Comparison of ENCODE assay signal across 27 cellular contexts in the genomic region with DNA sequence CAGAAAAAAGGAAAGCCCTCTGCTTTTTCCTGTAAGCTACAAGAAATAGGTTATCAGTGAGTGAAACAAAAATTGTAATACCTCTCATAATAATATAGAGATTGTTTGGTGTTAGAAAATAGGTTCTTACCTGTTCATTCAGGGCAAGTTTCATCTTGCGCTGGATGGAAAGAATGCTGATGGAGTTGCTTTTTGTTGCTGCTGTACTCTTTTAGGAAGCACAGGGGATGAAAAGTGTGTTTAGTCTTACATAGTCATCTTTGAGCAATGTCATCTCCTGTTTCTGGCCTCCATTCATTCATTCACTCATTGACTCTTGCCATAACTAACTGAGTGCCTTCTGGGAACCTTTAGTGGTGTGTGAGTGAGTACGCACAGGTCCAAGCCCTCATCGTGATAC. TPM values are rescaled to one million over a fixed set of nuclear protein-coding genes. Genes with fewer than 3 reads are reported as not detected.
"Had no signal": no experiment of that assay in that cellular context is flagged by ENCODE, and none has a peak within 500 bp of the region (broad histone marks: within the 10 kb centered on the region; RNA-seq: fewer than 3 reads in every experiment).

No MANE protein-coding gene starts in this region.

- H3K4me3 Mint-ChIP-seq: activated naive CD4-positive, alpha-beta T cell treated with anti-CD3 and anti-CD28 coated beads for 36 hours; activated naive CD8-positive, alpha-beta T cell treated with anti-CD3 and anti-CD28 coated beads for 36 hours; natural killer cell; neural progenitor cell; T-helper 1 cell treated with Interleukin-12 subunit alpha and Interleukin-12 subunit beta and Interleukin-4 antibody, amounts not matched to agents 30 μg/mL and 1 μg/mL, for 36 hours had no signal

- ATAC-seq: activated CD4-positive, CD25-positive, alpha-beta regulatory T cell treated with anti-CD3 and anti-CD28 coated beads, Interleukin-2, amount 50 U/mL, for 24 hours; heart right ventricle; left lung; natural killer cell; right cardiac atrium had no signal

- H3K27ac Mint-ChIP-seq: activated naive CD4-positive, alpha-beta T cell treated with anti-CD3 and anti-CD28 coated beads for 36 hours; activated naive CD8-positive, alpha-beta T cell treated with anti-CD3 and anti-CD28 coated beads for 36 hours; brain; natural killer cell; neural progenitor cell; T-helper 1 cell treated with Interleukin-12 subunit alpha and Interleukin-12 subunit beta and Interleukin-4 antibody, amounts not matched to agents 30 μg/mL and 1 μg/mL, for 36 hours had no signal

- DNase-seq: activated CD4-positive, alpha-beta T cell treated with anti-CD3 and anti-CD28 coated beads for 48 hours; activated CD4-positive, alpha-beta T cell treated with anti-CD3 and anti-CD28 coated beads, Interleukin-2, amount 50 U/mL, for 48 hours; activated CD8-positive, alpha-beta memory T cell treated with anti-CD3 and anti-CD28 coated beads for 24 hours; activated effector memory CD4-positive, alpha-beta T cell treated with anti-CD3 and anti-CD28 coated beads, Interleukin-2, amount 50 U/mL, for 16 hours; activated naive CD4-positive, alpha-beta T cell treated with anti-CD3 and anti-CD28 coated beads for 36 hours; activated naive CD8-positive, alpha-beta T cell treated with anti-CD3 and anti-CD28 coated beads for 36 hours; adrenal gland; aorta; central memory CD4-positive, alpha-beta T cell; heart right ventricle; left lung; lower lobe of right lung; mesendoderm; natural killer cell; occipital lobe; right cardiac atrium; spleen; stimulated activated naive CD4-positive, alpha-beta T cell; T-helper 9 cell had no signal

- H3K27ac ChIP-seq: adrenal gland, heart right ventricle, left lung, lower lobe of right lung, neural progenitor cell, parathyroid adenoma, spleen, tibial nerve, VCaP had no signal

- H3K27me3 ChIP-seq: adrenal gland had no signal

- H3K9me3 ChIP-seq: adrenal gland, heart right ventricle, left lung, lower lobe of right lung, spleen, tibial nerve had no signal

- H3K36me3 Mint-ChIP-seq: activated naive CD8-positive, alpha-beta T cell treated with anti-CD3 and anti-CD28 coated beads for 36 hours; brain; natural killer cell; neural progenitor cell had no signal

- H3K4me3 ChIP-seq: adrenal gland, heart right ventricle, left lung, lower lobe of right lung, neural progenitor cell, spleen, tibial nerve had no signal

- H3K4me1 Mint-ChIP-seq: activated naive CD8-positive, alpha-beta T cell treated with anti-CD3 and anti-CD28 coated beads for 36 hours; natural killer cell; neural progenitor cell had no signal

- H3K36me3 ChIP-seq: adrenal gland, heart right ventricle, left lung, lower lobe of right lung, neural progenitor cell, spleen, tibial nerve had no signal

- H3K9me3 Mint-ChIP-seq: activated naive CD4-positive, alpha-beta T cell treated with anti-CD3 and anti-CD28 coated beads for 36 hours; activated naive CD8-positive, alpha-beta T cell treated with anti-CD3 and anti-CD28 coated beads for 36 hours; brain; natural killer cell; neural progenitor cell; T-helper 1 cell treated with Interleukin-12 subunit alpha and Interleukin-12 subunit beta and Interleukin-4 antibody, amounts not matched to agents 30 μg/mL and 1 μg/mL, for 36 hours had no signal

- H3K4me1 ChIP-seq: left lung, neural progenitor cell, parathyroid adenoma, spleen, tibial nerve had no signal

RNA-seq across cellular contexts. Expression of a gene that starts 6.4 kb away (rescaled TPM):
- total RNA-seq: activated naive CD4-positive, alpha-beta T cell treated with anti-CD3 and anti-CD28 coated beads for 36 hours; activated naive CD8-positive, alpha-beta T cell treated with anti-CD3 and anti-CD28 coated beads for 36 hours; mononuclear cell; natural killer cell had no signal
